ENCODE assay signal across 1 cellular context in genomic region chr4:122732329-122733026, GRCh38.
A peak's percentile ranks its signal among the peaks of the same experiment; 100 is the strongest.
TF ChIP-seq lines count a peak whose summit lies in the region.

TSS of gene BBS12 (plus strand) at chr4:122732704. CDS start at chr4:122741893, 9,189 bp downstream.

TF ChIP-seq in GM12878, 131 proteins besides CTCF, POLR2A, EP300 and RAD21 (continued from another document):
- no peak for TF ChIP-seq CUX1 (IDR thresholded peaks at IDR 0.05; ENCODE audit: insufficient replicate concordance, low read depth, low read length)
- TF ChIP-seq NRF1 (conservative IDR thresholded peaks at IDR 0.05; ENCODE audit: low read depth, low read length): 0 out of 2 replicates have a peak, but pooled peaks have one; percentile 21
- no peak for TF ChIP-seq ZBED1 (IDR thresholded peaks at IDR 0.05; ENCODE audit: borderline replicate concordance)
- TF ChIP-seq RFX5 (IDR thresholded peaks at IDR 0.05; ENCODE audit: low read depth, low read length): peak; percentile 91
- no peak for TF ChIP-seq EGR1 (IDR thresholded peaks at IDR 0.05; ENCODE audit: borderline replicate concordance in 1 of 2, low read depth in 2 of 2, low read length in 2 of 2)
- no peak; the same call in none of the 2 replicates for TF ChIP-seq MXI1 (IDR thresholded peaks at IDR 0.05; ENCODE audit: low read depth, low read length)
- TF ChIP-seq RELA (IDR thresholded peaks at IDR 0.05; ENCODE audit: borderline replicate concordance, partially characterized antibody): no peak
- TF ChIP-seq, protein P1, sequence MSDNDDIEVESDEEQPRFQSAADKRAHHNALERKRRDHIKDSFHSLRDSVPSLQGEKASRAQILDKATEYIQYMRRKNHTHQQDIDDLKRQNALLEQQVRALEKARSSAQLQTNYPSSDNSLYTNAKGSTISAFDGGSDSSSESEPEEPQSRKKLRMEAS (IDR thresholded peaks at IDR 0.05; ENCODE audit: low read depth, low read length): no peak; the same call in 1 of the 2 replicates
- TF ChIP-seq, protein P2, sequence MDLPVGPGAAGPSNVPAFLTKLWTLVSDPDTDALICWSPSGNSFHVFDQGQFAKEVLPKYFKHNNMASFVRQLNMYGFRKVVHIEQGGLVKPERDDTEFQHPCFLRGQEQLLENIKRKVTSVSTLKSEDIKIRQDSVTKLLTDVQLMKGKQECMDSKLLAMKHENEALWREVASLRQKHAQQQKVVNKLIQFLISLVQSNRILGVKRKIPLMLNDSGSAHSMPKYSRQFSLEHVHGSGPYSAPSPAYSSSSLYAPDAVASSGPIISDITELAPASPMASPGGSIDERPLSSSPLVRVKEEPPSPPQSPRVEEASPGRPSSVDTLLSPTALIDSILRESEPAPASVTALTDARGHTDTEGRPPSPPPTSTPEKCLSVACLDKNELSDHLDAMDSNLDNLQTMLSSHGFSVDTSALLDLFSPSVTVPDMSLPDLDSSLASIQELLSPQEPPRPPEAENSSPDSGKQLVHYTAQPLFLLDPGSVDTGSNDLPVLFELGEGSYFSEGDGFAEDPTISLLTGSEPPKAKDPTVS (IDR thresholded peaks at IDR 0.05; ENCODE audit: low read depth, low read length): no peak
- TF ChIP-seq ZNF384 (IDR thresholded peaks at IDR 0.05; ENCODE audit: borderline replicate concordance, low read depth, low read length): no peak
- no peak for TF ChIP-seq RBBP5 (conservative IDR thresholded peaks at IDR 0.05)
- no peak for TF ChIP-seq EZH2 (IDR thresholded peaks at IDR 0.05; ENCODE audit: borderline replicate concordance, control insufficient read depth, low read depth, low read length)
- TF ChIP-seq GABPA (IDR thresholded peaks at IDR 0.05; ENCODE audit: low read depth): peak; percentile 72
- TF ChIP-seq MYB (IDR thresholded peaks at IDR 0.05; ENCODE audit: borderline replicate concordance, low read depth, low read length): no peak
- 0 out of 2 replicates have a peak, but pooled peaks have one; percentile 26 for TF ChIP-seq FOXM1 (IDR thresholded peaks at IDR 0.05; ENCODE audit: low read depth, low read length)
- TF ChIP-seq DPF2 (IDR thresholded peaks at IDR 0.05): peak; percentile 90
- no peak for TF ChIP-seq BRCA1 (IDR thresholded peaks at IDR 0.05; ENCODE audit: low read depth, low read length)
- TF ChIP-seq RUNX3 (IDR thresholded peaks at IDR 0.05; ENCODE audit: low read length): no peak
- no peak for TF ChIP-seq SMARCA5 (IDR thresholded peaks at IDR 0.05)
- TF ChIP-seq SIX5 (IDR thresholded peaks at IDR 0.05; ENCODE audit: low read depth, low read length, severe bottlenecking): no peak
- TF ChIP-seq, protein P3, sequence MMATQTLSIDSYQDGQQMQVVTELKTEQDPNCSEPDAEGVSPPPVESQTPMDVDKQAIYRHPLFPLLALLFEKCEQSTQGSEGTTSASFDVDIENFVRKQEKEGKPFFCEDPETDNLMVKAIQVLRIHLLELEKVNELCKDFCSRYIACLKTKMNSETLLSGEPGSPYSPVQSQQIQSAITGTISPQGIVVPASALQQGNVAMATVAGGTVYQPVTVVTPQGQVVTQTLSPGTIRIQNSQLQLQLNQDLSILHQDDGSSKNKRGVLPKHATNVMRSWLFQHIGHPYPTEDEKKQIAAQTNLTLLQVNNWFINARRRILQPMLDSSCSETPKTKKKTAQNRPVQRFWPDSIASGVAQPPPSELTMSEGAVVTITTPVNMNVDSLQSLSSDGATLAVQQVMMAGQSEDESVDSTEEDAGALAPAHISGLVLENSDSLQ (IDR thresholded peaks at IDR 0.05): peak; percentile 99
- TF ChIP-seq CREM (IDR thresholded peaks at IDR 0.05; ENCODE audit: low read depth): peak; percentile 69
- TF ChIP-seq IRF3 (IDR thresholded peaks at IDR 0.05): peak; percentile 86; the same call in 1 of the 2 replicates
- no peak for TF ChIP-seq PAX5 (IDR thresholded peaks at IDR 0.05; ENCODE audit: borderline replicate concordance, low read depth, low read length)
- peak; percentile 95 for TF ChIP-seq SP1 (IDR thresholded peaks at IDR 0.05; ENCODE audit: low read depth, low read length)
- TF ChIP-seq, protein P4, sequence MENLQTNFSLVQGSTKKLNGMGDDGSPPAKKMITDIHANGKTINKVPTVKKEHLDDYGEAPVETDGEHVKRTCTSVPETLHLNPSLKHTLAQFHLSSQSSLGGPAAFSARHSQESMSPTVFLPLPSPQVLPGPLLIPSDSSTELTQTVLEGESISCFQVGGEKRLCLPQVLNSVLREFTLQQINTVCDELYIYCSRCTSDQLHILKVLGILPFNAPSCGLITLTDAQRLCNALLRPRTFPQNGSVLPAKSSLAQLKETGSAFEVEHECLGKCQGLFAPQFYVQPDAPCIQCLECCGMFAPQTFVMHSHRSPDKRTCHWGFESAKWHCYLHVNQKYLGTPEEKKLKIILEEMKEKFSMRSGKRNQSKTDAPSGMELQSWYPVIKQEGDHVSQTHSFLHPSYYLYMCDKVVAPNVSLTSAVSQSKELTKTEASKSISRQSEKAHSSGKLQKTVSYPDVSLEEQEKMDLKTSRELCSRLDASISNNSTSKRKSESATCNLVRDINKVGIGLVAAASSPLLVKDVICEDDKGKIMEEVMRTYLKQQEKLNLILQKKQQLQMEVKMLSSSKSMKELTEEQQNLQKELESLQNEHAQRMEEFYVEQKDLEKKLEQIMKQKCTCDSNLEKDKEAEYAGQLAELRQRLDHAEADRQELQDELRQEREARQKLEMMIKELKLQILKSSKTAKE (IDR thresholded peaks at IDR 0.05; ENCODE audit: low read depth, poor library complexity, severe bottlenecking): peak; percentile 47
- TF ChIP-seq ETV6 (conservative IDR thresholded peaks at IDR 0.05 in 1 of 2, IDR thresholded peaks at IDR 0.05 in 1 of 2; ENCODE audit: borderline replicate concordance in 1 of 2, low read depth in 1 of 2): no peak
